ENCODE assay signal across 27 cellular contexts in genomic region chr12:91143241-91143640, GRCh38. TPM values are rescaled to one million over a fixed set of nuclear protein-coding genes. Genes with fewer than 3 reads are reported as not detected.
A peak's percentile ranks its signal among the peaks of the same experiment; 100 is the strongest.
DNase-seq lines count a peak whose midpoint lies in the region; TF ChIP-seq lines count a peak whose summit lies in the region.
"Had no signal": no experiment of that assay in that cellular context is flagged by ENCODE, and none has a peak within 500 bp of the region (broad histone marks: within the 10 kb centered on the region; RNA-seq: fewer than 3 reads in every experiment).

No MANE protein-coding gene starts in this region.

- POLR2A ChIA-PET in PC-9 (lab: Charles Lee; ENCODE audit: unreplicated experiment): interaction anchor here (0.5 kb wide), 1 partner anchor 235 kb away, joined by 3 read pairs; no protein-coding TSS in a partner anchor

- H3K27ac Mint-ChIP-seq in chondrocyte (ENCODE audit: unreplicated experiment) (peak overlapping the region; percentile 30), mesothelial cell of epicardium (peak overlapping the region; percentile 75)
- H3K27ac Mint-ChIP-seq: activated naive CD8-positive, alpha-beta T cell treated with anti-CD3 and anti-CD28 coated beads, Interleukin-2, amount 50 U/mL, for 24 hours; naive thymus-derived CD8-positive, alpha-beta T cell; T-helper 17 cell had no signal

- no peaks in the 10 kb centered on the region for H3K27me3 Mint-ChIP-seq in chondrocyte (ENCODE audit: low read depth)
- no peaks in the 10 kb centered on the region for H3K27me3 Mint-ChIP-seq in mesothelial cell of epicardium (ENCODE audit: low read depth)
- H3K27me3 Mint-ChIP-seq: brain had no signal

- no peak overlapping the region for H3K4me3 ChIP-seq in PC-9
- H3K4me3 ChIP-seq in urinary bladder (ENCODE audit: low read depth, low read length): no peak overlapping the region
- H3K4me3 ChIP-seq: BLaER1, GM12878 had no signal

- TF ChIP-seq CTCF in PC-9 (conservative IDR thresholded peaks at IDR 0.05) (no peak), chondrocyte (IDR thresholded peaks at IDR 0.05) (no peak), mesothelial cell of epicardium (IDR thresholded peaks at IDR 0.05; ENCODE audit: unreplicated experiment) (no peak)

- no peaks in the 10 kb centered on the region for H3F3A ChIP-seq in PC-9 (ENCODE audit: insufficient read depth, low read depth)

- no peaks in the 10 kb centered on the region for H3K27me3 ChIP-seq in PC-9 (ENCODE audit: insufficient read depth, low read depth)
- H3K27me3 ChIP-seq: BLaER1 had no signal

- H3K9me3 Mint-ChIP-seq in chondrocyte (ENCODE audit: low read depth): peaks cover 3% of the 10 kb centered on the region
- no peaks in the 10 kb centered on the region for H3K9me3 Mint-ChIP-seq in mesothelial cell of epicardium
- H3K9me3 Mint-ChIP-seq: activated naive CD8-positive, alpha-beta T cell treated with anti-CD3 and anti-CD28 coated beads, Interleukin-2, amount 50 U/mL, for 24 hours; brain had no signal

- H3K4me3 Mint-ChIP-seq in chondrocyte (ENCODE audit: unreplicated experiment): no peak overlapping the region
- no peak overlapping the region for H3K4me3 Mint-ChIP-seq in mesothelial cell of epicardium
- H3K4me3 Mint-ChIP-seq: activated naive CD8-positive, alpha-beta T cell treated with anti-CD3 and anti-CD28 coated beads, Interleukin-2, amount 50 U/mL, for 24 hours; brain; naive thymus-derived CD8-positive, alpha-beta T cell; T-helper 17 cell had no signal

- H3K4me1 ChIP-seq in PC-9 (replicated peaks; ENCODE audit: insufficient read depth) (no peaks in the 10 kb centered on the region), urinary bladder (ENCODE audit: insufficient read depth) (no peaks in the 10 kb centered on the region)
- H3K4me1 ChIP-seq: BLaER1 had no signal

- H3K9me2 ChIP-seq in PC-9 (ENCODE audit: insufficient read depth): no peaks in the 10 kb centered on the region

- DNase-seq in PC-9 (no peak), chondrocyte (ENCODE audit: low spot score) (no peak), mesothelial cell of epicardium (ENCODE audit: low spot score in 2 of 2, unreplicated experiment in 2 of 2) (no peak), NCI-H774 (lab: John Stamatoyannopoulos, UW) (no peak), NCI-H345 treated with DMSO at 0.1 percent for 48 hours (lab: John Stamatoyannopoulos, UW; ENCODE audit: unreplicated experiment) (no peak)
- no peak for DNase-seq in activated T-cell treated with anti-CD3 and anti-CD28 coated beads, Interleukin-2, amount 50 U/mL, for 1 hour
- DNase-seq: activated CD4-positive, alpha-beta T cell treated with anti-CD3 and anti-CD28 coated beads, Interleukin-2, amount 50 U/mL, for 4 hours; activated naive CD4-positive, alpha-beta T cell; activated naive CD8-positive, alpha-beta T cell treated with anti-CD3 and anti-CD28 coated beads, Interleukin-2, amount 50 U/mL, for 24 hours; effector CD4-positive, alpha-beta T cell; H7; kidney; MM.1S; naive thymus-derived CD8-positive, alpha-beta T cell; NCI-H1105 treated with DMSO at 0.1 percent for 48 hours; NCI-H2029 treated with DMSO at 0.1 percent for 48 hours; NCI-H526; NK-92 treated with Interleukin-12 subunit alpha and Interleukin-12 subunit beta, amount 100 ng/mL, for 24 hours; retina; small intestine; stimulated activated naive CD8-positive, alpha-beta T cell treated with anti-CD3 and anti-CD28 coated beads, Interleukin-15, Interleukin-2, amounts not matched to agents 100 U/mL and 50 U/mL, for 24 hours; T-helper 17 cell had no signal

- intact Hi-C loops in PC-9 (cut with micrococcal nuclease; ENCODE audit: unreplicated experiment): no loop called here

- H4K20me1 ChIP-seq in PC-9 (ENCODE audit: insufficient read depth): no peaks in the 10 kb centered on the region
- H4K20me1 ChIP-seq: BLaER1 had no signal

- 0 out of 2 replicates have a peak overlapping the region, but pooled peaks have one; percentile 14 for H2AFZ ChIP-seq in PC-9

- H3K4me2 ChIP-seq in PC-9: no peak overlapping the region
- H3K4me2 ChIP-seq: BLaER1 had no signal

- H3K9me3 ChIP-seq in PC-9 (ENCODE audit: insufficient read depth, low read depth): no peaks in the 10 kb centered on the region
- H3K9me3 ChIP-seq: BLaER1 had no signal

- WGBS in urinary bladder: 47% methylated on average over 4 of the region's 4 CpGs

- H3K4me1 Mint-ChIP-seq in chondrocyte (ENCODE audit: low read depth) (peaks cover 67% of the 10 kb centered on the region), mesothelial cell of epicardium (peaks cover 51% of the 10 kb centered on the region)
- H3K4me1 Mint-ChIP-seq: activated naive CD8-positive, alpha-beta T cell treated with anti-CD3 and anti-CD28 coated beads, Interleukin-2, amount 50 U/mL, for 24 hours; naive thymus-derived CD8-positive, alpha-beta T cell; T-helper 17 cell had no signal

- CTCF ChIA-PET in PC-9 (lab: Charles Lee): no interaction called here

- no TSS peak for BruUV-seq in PC-9 (replicated peaks; lab: Mats Ljungman, UMichigan)

- H3K79me2 ChIP-seq in PC-9 (ENCODE audit: low read depth): no peaks in the 10 kb centered on the region

- no peak overlapping the region for H3K27ac ChIP-seq in PC-9
- H3K27ac ChIP-seq in urinary bladder (ENCODE audit: low read depth): peak overlapping the region; percentile 38
- H3K27ac ChIP-seq: BLaER1, HL-60 had no signal

- H3K36me3 ChIP-seq in PC-9 (ENCODE audit: low read depth): no peaks in the 10 kb centered on the region
- H3K36me3 ChIP-seq in urinary bladder (ENCODE audit: insufficient read depth): no peaks in the 10 kb centered on the region
- H3K36me3 ChIP-seq: BLaER1 had no signal

- H3K36me3 Mint-ChIP-seq in chondrocyte (ENCODE audit: low read depth): peaks cover 22% of the 10 kb centered on the region
- peaks cover 24% of the 10 kb centered on the region for H3K36me3 Mint-ChIP-seq in mesothelial cell of epicardium
- H3K36me3 Mint-ChIP-seq: naive thymus-derived CD8-positive, alpha-beta T cell had no signal

RNA-seq across cellular contexts. Expression of gene LUM, which starts 31.9 kb away (rescaled TPM):
- total RNA-seq in PC-9 (2021) (not detected in 2 replicates), chondrocyte (462 to 834 TPM (median 481 TPM) in 3 replicates), mesothelial cell of epicardium (490 to 545 TPM (median 508 TPM) in 3 replicates), urinary bladder (2,635 TPM)
- 745 TPM for polyA plus RNA-seq in urinary bladder
- total RNA-seq: H7; naive thymus-derived CD8-positive, alpha-beta T cell; T-helper 17 cell had no signal
- polyA plus RNA-seq: naive thymus-derived CD8-positive, alpha-beta T cell had no signal

RNA-seq across cellular contexts. Expression of gene DCN, which starts 39.4 kb away (rescaled TPM):
- total RNA-seq in PC-9 (2021) (not detected in 2 replicates), chondrocyte (723 to 2,473 TPM (median 743 TPM) in 3 replicates), mesothelial cell of epicardium (1,349 to 1,406 TPM (median 1,402 TPM) in 3 replicates), urinary bladder (3,503 TPM)
- 2,925 TPM for polyA plus RNA-seq in urinary bladder
- total RNA-seq: H7; naive thymus-derived CD8-positive, alpha-beta T cell; T-helper 17 cell had no signal
- polyA plus RNA-seq: naive thymus-derived CD8-positive, alpha-beta T cell had no signal

Comparison
In these comparisons a context has a peak if more than half of its experiments do, and no peak if none do; other contexts are left out.
1. RNA of gene LUM, which starts 31.9 kb away (total RNA-seq): 2,635 TPM in urinary bladder (single experiment), 490 to 545 TPM in mesothelial cell of epicardium and 462 to 834 TPM in chondrocyte; not detected in PC-9; every median in the first group is over 100 times any median in the second.
2. RNA of gene DCN, which starts 39.4 kb away (total RNA-seq): 3,503 TPM in urinary bladder (single experiment), 1,349 to 1,406 TPM in mesothelial cell of epicardium and 723 to 2,473 TPM in chondrocyte; not detected in PC-9; every median in the first group is over 100 times any median in the second.